Comparison of ENCODE assay signal across 13 cellular contexts in the genomic region with DNA sequence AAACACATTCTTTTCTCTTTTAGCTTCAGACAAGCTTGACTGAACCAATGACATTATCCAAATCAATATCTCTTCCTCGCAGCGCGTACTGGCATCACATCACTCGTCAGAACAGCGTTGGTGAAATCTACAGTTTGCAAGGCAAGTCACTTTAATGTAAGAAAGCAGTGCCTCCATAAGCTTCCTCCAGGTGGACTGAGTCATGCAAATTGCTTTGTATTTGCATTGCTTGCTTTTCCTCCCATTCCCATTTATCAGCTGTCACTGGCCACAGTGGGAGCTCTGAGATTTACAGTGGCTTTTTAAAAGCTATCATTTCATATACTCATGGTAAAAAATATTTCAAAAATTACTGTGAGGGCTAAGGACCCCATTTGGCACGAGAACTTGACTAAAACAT.
DNase-seq lines count a peak whose midpoint lies in the region; ATAC-seq and TF ChIP-seq lines count a peak whose summit lies in the region.
"Had no signal": no experiment of that assay in that cellular context is flagged by ENCODE, and none has a peak within 500 bp of the region (broad histone marks: within the 10 kb centered on the region; RNA-seq: fewer than 3 reads in every experiment).

No MANE protein-coding gene starts in this region.

- H3K4me3 Mint-ChIP-seq in brain: peak overlapping the region in 3 of 5 experiments; percentile 5 to 14 (median 13)
- H3K4me3 Mint-ChIP-seq: CD4-positive, CD25-positive, alpha-beta regulatory T cell; naive B cell had no signal

- ATAC-seq in GM19452 (IDR thresholded peaks at IDR 0.05; ENCODE audit: unreplicated experiment): no peak
- ATAC-seq in GM19351 (IDR thresholded peaks at IDR 0.05; ENCODE audit: unreplicated experiment): no peak
- ATAC-seq: sciatic nerve had no signal

- no peak overlapping the region for H3K4me2 ChIP-seq in mesendoderm (ENCODE audit: low read length)

- no peak for TF ChIP-seq CTCF in brain (conservative IDR thresholded peaks at IDR 0.05)

- H2BK15ac ChIP-seq in mesendoderm (replicated peaks; ENCODE audit: low read depth): no peak overlapping the region

- no peak overlapping the region for H3K4me3 ChIP-seq in mesendoderm (ENCODE audit: low read length)

- H2AK5ac ChIP-seq in mesendoderm (ENCODE audit: low read length): no peak overlapping the region

- H2BK120ac ChIP-seq in mesendoderm (ENCODE audit: low read depth, low read length): no peak overlapping the region

- no peak overlapping the region for H3K9ac ChIP-seq in mesendoderm (ENCODE audit: low read length)

- H2BK5ac ChIP-seq in mesendoderm (ENCODE audit: low read length): no peak overlapping the region

- peaks cover 4% of the 10 kb centered on the region for H3K27me3 Mint-ChIP-seq in brain

- no peaks in the 10 kb centered on the region for H3K4me1 ChIP-seq in mesendoderm (ENCODE audit: control insufficient read depth, low read depth, low read length)

- H3K79me2 ChIP-seq in mesendoderm (ENCODE audit: control insufficient read depth, insufficient read depth, low read length): no peaks in the 10 kb centered on the region

- peak overlapping the region; percentile 19 to 86 (median 57) for H3K27ac Mint-ChIP-seq in brain
- H3K27ac Mint-ChIP-seq: naive B cell had no signal

- no peak overlapping the region for H4K8ac ChIP-seq in mesendoderm (ENCODE audit: low read depth, low read length)

- no peaks in the 10 kb centered on the region for H3K27me3 ChIP-seq in mesendoderm (ENCODE audit: insufficient read depth, low read length, poor library complexity)

- no peaks in the 10 kb centered on the region for H3K79me1 ChIP-seq in mesendoderm (ENCODE audit: low read length)

- no peaks in the 10 kb centered on the region for H3K36me3 ChIP-seq in mesendoderm (ENCODE audit: control insufficient read depth, insufficient read depth, low read length)

- WGBS in mesendoderm (ENCODE audit: extremely low coverage, insufficient coverage, low lambda C conversion rate): no CpG with 5 or more reads among the region's 6 CpGs

- DNase-seq in ELF-1 (ENCODE audit: low read depth, low spot score) (peak; percentile 10), NCI-H1417 treated with DMSO at 0.1 percent for 48 hours (lab: John Stamatoyannopoulos, UW) (peak; percentile 96), mesendoderm (peak; percentile 67), DMS153 (lab: John Stamatoyannopoulos, UW) (no peak)
- DNase-seq: activated CD4-positive, alpha-beta T cell treated with anti-CD3 and anti-CD28 coated beads, Interleukin-2, amount 50 U/mL, for 48 hours; activated effector memory CD4-positive, alpha-beta T cell treated with Interleukin-2 at 50 U/mL for 16 hours; CD4-positive, CD25-positive, alpha-beta regulatory T cell; cortex of kidney; naive B cell had no signal

- H3K27ac ChIP-seq in mesendoderm (ENCODE audit: low read depth, low read length): no peak overlapping the region

- peaks cover 12% of the 10 kb centered on the region for H3K36me3 Mint-ChIP-seq in brain
- H3K36me3 Mint-ChIP-seq: CD4-positive, CD25-positive, alpha-beta regulatory T cell; naive B cell had no signal

- no peak overlapping the region for H3K23ac ChIP-seq in mesendoderm (ENCODE audit: low read length)

- no peak overlapping the region for H3K56ac ChIP-seq in mesendoderm (ENCODE audit: low read length)

- no peak overlapping the region for H3K4ac ChIP-seq in mesendoderm (ENCODE audit: low read depth, low read length)

- H3K18ac ChIP-seq in mesendoderm (ENCODE audit: low read length): no peak overlapping the region

- H3K9me3 Mint-ChIP-seq in brain: peaks cover 0 to 8% (median 6%) of the 10 kb centered on the region in 5 experiments

- H3K4me1 Mint-ChIP-seq in brain: peaks cover 32% of the 10 kb centered on the region
- H3K4me1 Mint-ChIP-seq: naive B cell had no signal

- no peak overlapping the region for H4K5ac ChIP-seq in mesendoderm (ENCODE audit: low read length)
